17 cellular contexts compared by ENCODE assay signal in the genomic region with DNA sequence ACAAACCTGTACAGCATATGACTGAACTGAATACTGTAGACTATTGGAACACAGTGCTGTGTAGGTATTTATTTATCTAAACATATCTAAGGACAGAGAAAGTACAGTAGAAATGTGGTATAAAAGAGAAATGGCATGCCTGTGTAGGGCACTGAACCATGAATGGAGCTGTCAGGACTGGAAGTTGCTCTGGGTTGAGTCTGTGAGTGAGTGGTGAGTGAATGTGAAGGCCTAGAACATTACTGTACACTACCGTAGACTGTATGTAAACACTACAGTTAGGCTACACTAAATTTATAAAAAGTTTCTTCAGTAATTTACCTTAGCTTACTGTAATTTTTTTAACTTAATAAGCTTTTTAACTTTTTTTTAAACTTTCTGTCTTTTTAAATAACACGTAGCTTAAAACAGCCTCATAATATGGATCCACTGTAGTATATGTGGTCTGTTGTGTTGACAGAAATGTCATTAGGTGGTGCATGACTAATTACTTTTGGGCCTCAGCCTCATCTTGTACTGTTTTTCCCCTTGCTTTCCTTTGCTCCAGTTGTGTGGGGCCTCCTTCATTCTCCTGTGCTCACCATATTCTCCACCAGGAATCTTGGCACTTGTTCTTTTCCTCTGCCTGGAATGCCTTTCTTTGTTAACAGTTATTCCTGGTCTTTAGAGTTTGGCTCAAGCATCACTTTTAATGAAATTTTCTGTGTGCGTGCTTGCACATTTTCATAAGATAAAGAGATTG. TPM values are rescaled to one million over a fixed set of nuclear protein-coding genes. Genes with fewer than 3 reads are reported as not detected.
DNase-seq lines count a peak whose midpoint lies in the region; ATAC-seq and TF ChIP-seq lines count a peak whose summit lies in the region.
"Had no signal": no experiment of that assay in that cellular context is flagged by ENCODE, and none has a peak within 500 bp of the region (broad histone marks: within the 10 kb centered on the region; RNA-seq: fewer than 3 reads in every experiment).

No MANE protein-coding gene starts in this region.

- peak; percentile 59; the same call in 1 of the 2 replicates for ATAC-seq in Panc1
- ATAC-seq in left lung, result peak; percentile 44
- ATAC-seq in GM19324 (IDR thresholded peaks at IDR 0.05; ENCODE audit: low FRiP score, unreplicated experiment), result no peak
- ATAC-seq: naive thymus-derived CD8-positive, alpha-beta T cell had no signal

- DNase-seq in Caki2 (ENCODE audit: low read depth) (peak; percentile 31), Panc1 (ENCODE audit: low read depth, low spot score) (no peak), choroid plexus epithelial cell (ENCODE audit: low read depth) (peak; percentile 52), left lung (no peak), activated gamma-delta T cell treated with Interleukin-2 at 50 U/mL for 16 hours (no peak), NCI-H2171 treated with DMSO at 0.1 percent for 48 hours (lab: John Stamatoyannopoulos, UW) (no peak)
- no peak for DNase-seq in stimulated activated CD4-positive, alpha-beta T cell treated with anti-CD3 and anti-CD28 coated beads, Interleukin-12 subunit alpha, Interleukin-12 subunit beta, amount 100 ng/mL, for 4 hours
- DNase-seq: activated B cell treated with CpG ODN at 0.5 μM for 24 hours; activated effector memory CD4-positive, alpha-beta T cell treated with Interleukin-2 at 50 U/mL for 16 hours; DMS 273 treated with DMSO at 0.1 percent for 48 hours; effector CD4-positive, alpha-beta T cell; MM.1S; naive thymus-derived CD8-positive, alpha-beta T cell; NCI-H748 treated with DMSO at 0.1 percent for 48 hours; Peyer's patch had no signal

- BruUV-seq in Panc1 (replicated peaks; lab: Mats Ljungman, UMichigan), result TSS peak; percentile 8

- H3K9me3 ChIP-seq in Panc1 (ENCODE audit: control insufficient read depth, insufficient read depth, low read depth, low read length), result no peaks in the 10 kb centered on the region
- H3K9me3 ChIP-seq in left lung, result no peaks in the 10 kb centered on the region
- H3K9me3 ChIP-seq: ascending aorta, Peyer's patch had no signal

- POLR2A ChIA-PET in Panc1 (lab: Charles Lee), result interaction anchor here (0.6 kb wide), 1 partner anchor 858 kb away, joined by 3 read pairs; no protein-coding TSS in a partner anchor

- no peak for TF ChIP-seq CTCF in Panc1 (IDR thresholded peaks at IDR 0.05)
- TF ChIP-seq CTCF in choroid plexus epithelial cell (conservative IDR thresholded peaks at IDR 0.05; ENCODE audit: low read depth, low read length), result no peak
- no peak for TF ChIP-seq CTCF in left lung (IDR thresholded peaks at IDR 0.05)

- H3K27ac ChIP-seq in Panc1 (ENCODE audit: low read length) (no peak overlapping the region), left lung (no peak overlapping the region)
- H3K27ac ChIP-seq: ascending aorta, Peyer's patch had no signal

- H3K4me1 ChIP-seq in Panc1 (ENCODE audit: control insufficient read depth, insufficient read depth, low read length) (peaks cover 20% of the 10 kb centered on the region), left lung (peaks cover 0 to 16% of the 10 kb centered on the region in 2 donors)
- H3K4me1 ChIP-seq: Peyer's patch had no signal

- intact Hi-C loops in Panc1 (cut with micrococcal nuclease; ENCODE audit: unreplicated experiment), result no loop called here
- intact Hi-C loops in left lung (cut with DNase I), result no loop called here

- in situ Hi-C loops in Caki2 (cut with HindIII; ENCODE audit: low pct_unique_long_range_greater_than_20kb, low sequenced_read_pairs) (no loop called here), Panc1 (cut with HindIII; ENCODE audit: low pct_unique_long_range_greater_than_20kb, low sequenced_read_pairs) (no loop called here)

- H3K27me3 ChIP-seq in Panc1 (ENCODE audit: control insufficient read depth, insufficient read depth, low read length), result no peaks in the 10 kb centered on the region
- H3K27me3 ChIP-seq in left lung, result no peaks in the 10 kb centered on the region
- H3K27me3 ChIP-seq: ascending aorta, Peyer's patch had no signal

- CTCF ChIA-PET in Panc1 (lab: Charles Lee), result interaction anchor here (1.0 kb wide), 1 partner anchor 320 kb away, joined by 3 read pairs; no protein-coding TSS in a partner anchor

- H3K36me3 ChIP-seq in Panc1 (ENCODE audit: control insufficient read depth, insufficient read depth, low read length) (no peaks in the 10 kb centered on the region), left lung (no peaks in the 10 kb centered on the region)
- H3K36me3 ChIP-seq: ascending aorta, Peyer's patch had no signal

- H3K4me3 ChIP-seq in Panc1 (ENCODE audit: low read depth in 2 of 2, low read length in 2 of 2), result no peak overlapping the region
- H3K4me3 ChIP-seq in choroid plexus epithelial cell (ENCODE audit: low read depth, low read length), result no peak overlapping the region
- H3K4me3 ChIP-seq in left lung, result no peak overlapping the region
- H3K4me3 ChIP-seq: ascending aorta, Peyer's patch had no signal

RNA-seq across cellular contexts. Expression of gene SPIN1, which starts 8.8 kb away (rescaled TPM):
- total RNA-seq in Caki2 (2014; rRNA removed; shearing (Covaris generic); ENCODE audit: low replicate concordance), result 83.5 and 85.7 TPM in 2 replicates
- total RNA-seq in Panc1 (2021; ENCODE audit: unreplicated experiment) (76.9 TPM), left lung (10 to 100 TPM; 56.1 to 71.6 TPM)
- 41.0 TPM for polyA plus RNA-seq in Panc1 (2012; ENCODE audit: insufficient read length)

Comparison
In these comparisons a context has a peak if more than half of its experiments do, and no peak if none do; other contexts are left out.
1. DNase-seq: peak in Caki2 (single experiment) and choroid plexus epithelial cell (single experiment); none in Panc1 (single experiment), left lung (0 of 2), activated gamma-delta T cell treated with Interleukin-2 at 50 U/mL for 16 hours (single experiment), NCI-H2171 treated with DMSO at 0.1 percent for 48 hours (single experiment) and stimulated activated CD4-positive, alpha-beta T cell treated with anti-CD3 and anti-CD28 coated beads, Interleukin-12 subunit alpha, Interleukin-12 subunit beta, amount 100 ng/mL, for 4 hours (single experiment).